9 cellular contexts compared by ENCODE assay signal in genomic region chr7:81111358-81111757, GRCh38.
DNase-seq lines count a peak whose midpoint lies in the region; ATAC-seq, FAIRE-seq and TF ChIP-seq lines count a peak whose summit lies in the region.
"Had no signal": no experiment of that assay in that cellular context is flagged by ENCODE, and none has a peak within 500 bp of the region (broad histone marks: within the 10 kb centered on the region; RNA-seq: fewer than 3 reads in every experiment).

No MANE protein-coding gene starts in this region.

- peaks cover 15% of the 10 kb centered on the region for H3K4me1 ChIP-seq in astrocyte (ENCODE audit: insufficient read depth, low read length)
- H3K4me1 ChIP-seq in vagina: no peaks in the 10 kb centered on the region
- no peaks in the 10 kb centered on the region for H3K4me1 ChIP-seq in aorta (ENCODE audit: control insufficient read depth in 1 of 2, insufficient read depth in 2 of 2, low read length in 2 of 2)

- H3K27ac Mint-ChIP-seq in astrocyte (ENCODE audit: unreplicated experiment): peak overlapping the region; percentile 99

- DNase-seq in HPDE6-E6E7 (ENCODE audit: extremely low spot score): peak; percentile 23
- DNase-seq in astrocyte (ENCODE audit: low read depth): peak; percentile 99
- DNase-seq in kidney glomerular epithelial cell (lab: John Stamatoyannopoulos, UW): peak; percentile 78
- DNase-seq in vagina (ENCODE audit: extremely low spot score in 2 of 2): no peak
- no peak for DNase-seq in aorta
- DNase-seq in anterior cingulate cortex (lab: John Stamatoyannopoulos, UW): no peak
- DNase-seq in NCI-H1436 treated with DMSO at 0.1 percent for 48 hours (lab: John Stamatoyannopoulos, UW): no peak
- DNase-seq: activated T-cell treated with anti-CD3 and anti-CD28 coated beads for 4 hours, NCI-H510A had no signal

- intact Hi-C loops in vagina (cut with DNase I) (no loop called here), aorta (cut with DNase I) (no loop called here)

- H3K36me3 ChIP-seq in astrocyte (ENCODE audit: insufficient read depth, low read length) (no peaks in the 10 kb centered on the region), vagina (no peaks in the 10 kb centered on the region), aorta (ENCODE audit: control insufficient read depth in 1 of 2, insufficient read depth in 2 of 2, low read length in 1 of 2) (no peaks in the 10 kb centered on the region)

- no peaks in the 10 kb centered on the region for H3K9me3 Mint-ChIP-seq in astrocyte (ENCODE audit: unreplicated experiment)

- H3K9me3 ChIP-seq in astrocyte (ENCODE audit: insufficient read depth, low read depth, low read length) (no peaks in the 10 kb centered on the region), vagina (no peaks in the 10 kb centered on the region), aorta (ENCODE audit: control insufficient read depth, low read length) (no peaks in the 10 kb centered on the region)

- H3K36me3 Mint-ChIP-seq in astrocyte (ENCODE audit: low read depth, unreplicated experiment): no peaks in the 10 kb centered on the region

- H4K20me1 ChIP-seq in astrocyte (ENCODE audit: insufficient read depth, low read length): no peaks in the 10 kb centered on the region

- H3K79me2 ChIP-seq in astrocyte (ENCODE audit: insufficient read depth, low read length): no peaks in the 10 kb centered on the region

- peak overlapping the region; percentile 24 for H3K9ac ChIP-seq in astrocyte (ENCODE audit: low read length)

- peak overlapping the region; percentile 53 for H2AFZ ChIP-seq in astrocyte (ENCODE audit: low read depth, low read length)

- no peak for TF ChIP-seq POLR2A in vagina (IDR thresholded peaks at IDR 0.05)

- H3K4me3 Mint-ChIP-seq in astrocyte (ENCODE audit: unreplicated experiment): no peak overlapping the region

- H3K4me3 ChIP-seq in astrocyte (ENCODE audit: insufficient read depth, low read depth, low read length): no peak overlapping the region
- H3K4me3 ChIP-seq in vagina: no peak overlapping the region
- no peak overlapping the region for H3K4me3 ChIP-seq in aorta (ENCODE audit: low read length in 2 of 2)

- peak overlapping the region; percentile 17 for H3K27ac ChIP-seq in astrocyte (ENCODE audit: low read depth, low read length)
- H3K27ac ChIP-seq in vagina: peak overlapping the region; percentile 2
- no peak overlapping the region for H3K27ac ChIP-seq in aorta (ENCODE audit: low read depth in 1 of 2, low read length in 2 of 2)

- no peak for ATAC-seq in aorta (ENCODE audit: low FRiP score)

- FAIRE-seq in astrocyte (lab: Jason Lieb, UNC): peak; percentile 89

- peak overlapping the region; percentile 42 for H3K4me2 ChIP-seq in astrocyte (ENCODE audit: low read length)

- H3K4me1 Mint-ChIP-seq in astrocyte (ENCODE audit: low read depth, unreplicated experiment): peaks cover 36% of the 10 kb centered on the region

- H3K27me3 ChIP-seq in astrocyte (ENCODE audit: insufficient read depth, low read length): no peaks in the 10 kb centered on the region
- no peaks in the 10 kb centered on the region for H3K27me3 ChIP-seq in vagina
- no peaks in the 10 kb centered on the region for H3K27me3 ChIP-seq in aorta (ENCODE audit: control insufficient read depth in 1 of 2, insufficient read depth in 2 of 2, low read length in 1 of 2)

- no peak for TF ChIP-seq CTCF in astrocyte (IDR thresholded peaks at IDR 0.05; ENCODE audit: insufficient read depth, low read depth, low read length)
- TF ChIP-seq CTCF in vagina (IDR thresholded peaks at IDR 0.05): no peak

- WGBS in aorta, 2 donors: 81 to 84% methylated on average over 1 of the region's 1 CpG

- no peaks in the 10 kb centered on the region for H3K27me3 Mint-ChIP-seq in astrocyte (ENCODE audit: low read depth, unreplicated experiment)

Comparison
In these comparisons a context has a peak if more than half of its experiments do, and no peak if none do; other contexts are left out.
1. DNase-seq: peak in HPDE6-E6E7 (single experiment), astrocyte (single experiment) and kidney glomerular epithelial cell (single experiment); none in vagina (0 of 2), aorta (0 of 2), anterior cingulate cortex (0 of 58) and NCI-H1436 treated with DMSO at 0.1 percent for 48 hours (single experiment).
2. H3K27ac ChIP-seq: peak in astrocyte (single experiment) and vagina (single experiment); none in aorta (0 of 2).